ENCODE assay signal across 8 cellular contexts in genomic region chr2:239252433-239253200, GRCh38.
DNase-seq lines count a peak whose midpoint lies in the region; ATAC-seq and TF ChIP-seq lines count a peak whose summit lies in the region.

No MANE protein-coding gene starts in this region.

- no peak overlapping the region for H3K9ac ChIP-seq in DND-41 (ENCODE audit: low read depth, low read length)

- no peak overlapping the region for H3K4me3 ChIP-seq in DND-41 (ENCODE audit: low read depth in 1 of 2, low read length in 2 of 2)
- no peak overlapping the region for H3K4me3 ChIP-seq in esophagus muscularis mucosa
- H3K4me3 ChIP-seq in neutrophil (ENCODE audit: low read depth in 1 of 2, low read length in 1 of 2), result peak overlapping the region; percentile 51 to 52

- 62% methylated on average over 25 of the region's 25 CpGs for WGBS in esophagus muscularis mucosa

- H3K27me3 ChIP-seq in DND-41 (ENCODE audit: insufficient read depth, low read length, poor library complexity) (no peaks in the 10 kb centered on the region), esophagus muscularis mucosa (no peaks in the 10 kb centered on the region), neutrophil (no peaks in the 10 kb centered on the region)

- H3K4me1 ChIP-seq in DND-41 (ENCODE audit: insufficient read depth, low read length) (peaks cover 49% of the 10 kb centered on the region), esophagus muscularis mucosa (peaks cover 50 to 96% (median 85%) of the 10 kb centered on the region in 4 donors), neutrophil (ENCODE audit: control insufficient read depth in 1 of 2, insufficient read depth in 1 of 2, low read depth in 1 of 2, low read length in 1 of 2) (peaks cover 84 to 86% of the 10 kb centered on the region in 2 experiments)

- H3K27ac ChIP-seq in DND-41 (ENCODE audit: low read length), result peak overlapping the region; percentile 41
- peak overlapping the region; percentile 21 to 52 (median 42) for H3K27ac ChIP-seq in esophagus muscularis mucosa (replicated peaks in 1 of 4)
- peak overlapping the region; percentile 88 for H3K27ac ChIP-seq in neutrophil

- ATAC-seq in DND-41 (ENCODE audit: insufficient read depth, low read depth), result no peak
- ATAC-seq in GM19023 (IDR thresholded peaks at IDR 0.05; ENCODE audit: unreplicated experiment), result no peak
- ATAC-seq in GM18868 (IDR thresholded peaks at IDR 0.05; ENCODE audit: unreplicated experiment), result no peak
- no peak for ATAC-seq in GM19467 (IDR thresholded peaks at IDR 0.05; ENCODE audit: unreplicated experiment)

- DNase-seq in DND-41 (no peak), KBM-7 (peak; percentile 48), esophagus muscularis mucosa (ENCODE audit: extremely low spot score) (no peak), NCI-H2029 treated with DMSO at 0.1 percent for 48 hours (lab: John Stamatoyannopoulos, UW) (no peak)

- no peak overlapping the region for H3K4me2 ChIP-seq in DND-41 (ENCODE audit: insufficient read depth, low read length)

- H2AFZ ChIP-seq in DND-41 (ENCODE audit: low read depth, low read length), result no peak overlapping the region

- TF ChIP-seq EP300 in esophagus muscularis mucosa (IDR thresholded peaks at IDR 0.05), result no peak

- intact Hi-C loops in esophagus muscularis mucosa (cut with DNase I), result no loop called here

- H3K9me3 ChIP-seq in DND-41 (ENCODE audit: insufficient read depth, low read length, severe bottlenecking), result no peaks in the 10 kb centered on the region
- H3K9me3 ChIP-seq in esophagus muscularis mucosa, result no peaks in the 10 kb centered on the region
- H3K9me3 ChIP-seq in neutrophil, result no peaks in the 10 kb centered on the region

- H3K36me3 ChIP-seq in DND-41 (ENCODE audit: insufficient read depth, low read length) (peaks cover 94% of the 10 kb centered on the region), esophagus muscularis mucosa (no peaks in the 10 kb centered on the region), neutrophil (peaks cover 15% of the 10 kb centered on the region)

- TF ChIP-seq CTCF in DND-41 (IDR thresholded peaks at IDR 0.05; ENCODE audit: borderline replicate concordance, extremely low read depth, low read length, poor library complexity, severe bottlenecking), result no peak
- TF ChIP-seq CTCF in esophagus muscularis mucosa (IDR thresholded peaks at IDR 0.05), result no peak
- no peak for TF ChIP-seq CTCF in neutrophil (IDR thresholded peaks at IDR 0.05)

- no peak for TF ChIP-seq POLR2A in esophagus muscularis mucosa (IDR thresholded peaks at IDR 0.05; ENCODE audit: low read depth)

- in situ Hi-C loops in KBM-7 (cut with MboI; ENCODE audit: low pct_unique_long_range_greater_than_20kb, low sequenced_read_pairs), result no loop called here

- H4K20me1 ChIP-seq in DND-41 (ENCODE audit: insufficient read depth, low read length), result peaks cover 98% of the 10 kb centered on the region

- peaks cover 100% of the 10 kb centered on the region for H3K79me2 ChIP-seq in DND-41 (ENCODE audit: insufficient read depth, low read length)

Comparison
In these comparisons a context has a peak if more than half of its experiments do, and no peak if none do; other contexts are left out.
1. H3K4me3 ChIP-seq: peak in neutrophil (2 of 2); none in DND-41 (0 of 2) and esophagus muscularis mucosa (0 of 4).
2. Peak in every context shown above with its lines, with median percentiles within 50 percentile points of each other: H3K27ac ChIP-seq.